In genomic region chr1:149940427-149940826, GRCh38 we compare ENCODE assay signal across 1 cellular context.
TF ChIP-seq lines count a peak whose summit lies in the region.

No MANE protein-coding gene starts in this region.

TF ChIP-seq in SK-N-SH, 30 proteins besides CTCF, POLR2A, EP300 and RAD21 (continued from another document):
- TF ChIP-seq USF2 (IDR thresholded peaks at IDR 0.05; ENCODE audit: borderline replicate concordance, low read depth, low read length) (no peak), TEAD4 (IDR thresholded peaks at IDR 0.05; ENCODE audit: borderline replicate concordance, insufficient read depth) (no peak), ELF1 (IDR thresholded peaks at IDR 0.05) (no peak), FOXM1 (IDR thresholded peaks at IDR 0.05; ENCODE audit: low read depth) (no peak), NFIC (IDR thresholded peaks at IDR 0.05; ENCODE audit: borderline replicate concordance) (no peak), SMC3 (IDR thresholded peaks at IDR 0.05; ENCODE audit: low read depth, low read length) (no peak), SIN3A (IDR thresholded peaks at IDR 0.05; ENCODE audit: borderline replicate concordance, low read depth, low read length) (no peak), RXRA (IDR thresholded peaks at IDR 0.05; ENCODE audit: borderline replicate concordance, low read depth) (no peak), FOSL2 (IDR thresholded peaks at IDR 0.05; ENCODE audit: borderline replicate concordance, low read depth) (no peak), NRF1 (IDR thresholded peaks at IDR 0.05; ENCODE audit: low read depth, low read length) (no peak), POLR2AphosphoS5 (IDR thresholded peaks at IDR 0.05; ENCODE audit: low read depth, low read length) (no peak), RCOR1 (IDR thresholded peaks at IDR 0.05; ENCODE audit: low read length) (no peak), PBX3 (IDR thresholded peaks at IDR 0.05) (no peak), ZBTB33 (IDR thresholded peaks at IDR 0.05; ENCODE audit: borderline replicate concordance, low read depth) (no peak), TCF12 (IDR thresholded peaks at IDR 0.05) (no peak)
- TF ChIP-seq, protein P1, sequence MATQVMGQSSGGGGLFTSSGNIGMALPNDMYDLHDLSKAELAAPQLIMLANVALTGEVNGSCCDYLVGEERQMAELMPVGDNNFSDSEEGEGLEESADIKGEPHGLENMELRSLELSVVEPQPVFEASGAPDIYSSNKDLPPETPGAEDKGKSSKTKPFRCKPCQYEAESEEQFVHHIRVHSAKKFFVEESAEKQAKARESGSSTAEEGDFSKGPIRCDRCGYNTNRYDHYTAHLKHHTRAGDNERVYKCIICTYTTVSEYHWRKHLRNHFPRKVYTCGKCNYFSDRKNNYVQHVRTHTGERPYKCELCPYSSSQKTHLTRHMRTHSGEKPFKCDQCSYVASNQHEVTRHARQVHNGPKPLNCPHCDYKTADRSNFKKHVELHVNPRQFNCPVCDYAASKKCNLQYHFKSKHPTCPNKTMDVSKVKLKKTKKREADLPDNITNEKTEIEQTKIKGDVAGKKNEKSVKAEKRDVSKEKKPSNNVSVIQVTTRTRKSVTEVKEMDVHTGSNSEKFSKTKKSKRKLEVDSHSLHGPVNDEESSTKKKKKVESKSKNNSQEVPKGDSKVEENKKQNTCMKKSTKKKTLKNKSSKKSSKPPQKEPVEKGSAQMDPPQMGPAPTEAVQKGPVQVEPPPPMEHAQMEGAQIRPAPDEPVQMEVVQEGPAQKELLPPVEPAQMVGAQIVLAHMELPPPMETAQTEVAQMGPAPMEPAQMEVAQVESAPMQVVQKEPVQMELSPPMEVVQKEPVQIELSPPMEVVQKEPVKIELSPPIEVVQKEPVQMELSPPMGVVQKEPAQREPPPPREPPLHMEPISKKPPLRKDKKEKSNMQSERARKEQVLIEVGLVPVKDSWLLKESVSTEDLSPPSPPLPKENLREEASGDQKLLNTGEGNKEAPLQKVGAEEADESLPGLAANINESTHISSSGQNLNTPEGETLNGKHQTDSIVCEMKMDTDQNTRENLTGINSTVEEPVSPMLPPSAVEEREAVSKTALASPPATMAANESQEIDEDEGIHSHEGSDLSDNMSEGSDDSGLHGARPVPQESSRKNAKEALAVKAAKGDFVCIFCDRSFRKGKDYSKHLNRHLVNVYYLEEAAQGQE (IDR thresholded peaks at IDR 0.05; ENCODE audit: low read depth, low read length): no peak
- TF ChIP-seq, protein P2, sequence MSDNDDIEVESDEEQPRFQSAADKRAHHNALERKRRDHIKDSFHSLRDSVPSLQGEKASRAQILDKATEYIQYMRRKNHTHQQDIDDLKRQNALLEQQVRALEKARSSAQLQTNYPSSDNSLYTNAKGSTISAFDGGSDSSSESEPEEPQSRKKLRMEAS (IDR thresholded peaks at IDR 0.05; ENCODE audit: low read depth): no peak
